ENCODE assay signal across 18 cellular contexts in genomic region chr16:23353440-23353839, GRCh38. TPM values are rescaled to one million over a fixed set of nuclear protein-coding genes. Genes with fewer than 3 reads are reported as not detected.
DNase-seq lines count a peak whose midpoint lies in the region; ATAC-seq, FAIRE-seq and TF ChIP-seq lines count a peak whose summit lies in the region.
"Had no signal": no experiment of that assay in that cellular context is flagged by ENCODE, and none has a peak within 500 bp of the region (broad histone marks: within the 10 kb centered on the region; RNA-seq: fewer than 3 reads in every experiment).

No MANE protein-coding gene starts in this region.

- TF ChIP-seq CTCF in HCT116 (IDR thresholded peaks at IDR 0.05 in 2 of 3, conservative IDR thresholded peaks at IDR 0.05 in 1 of 3; ENCODE audit: borderline replicate concordance in 1 of 3, insufficient read depth in 1 of 3, low read depth in 2 of 3, low read length in 2 of 3): no peak
- no peak for TF ChIP-seq CTCF in MM.1S (IDR thresholded peaks at IDR 0.05; ENCODE audit: low read length)
- no peak for TF ChIP-seq CTCF in GM12878 (IDR thresholded peaks at IDR 0.05 in 2 of 3, conservative IDR thresholded peaks at IDR 0.05 in 1 of 3; ENCODE audit: control insufficient read depth in 2 of 3, extremely low read depth in 1 of 3, insufficient read depth in 1 of 3, low read depth in 3 of 3, low read length in 3 of 3)
- TF ChIP-seq CTCF in sigmoid colon (IDR thresholded peaks at IDR 0.05): no peak
- no peak for TF ChIP-seq CTCF in GM10266 (IDR thresholded peaks at IDR 0.05; ENCODE audit: control insufficient read depth, insufficient read depth, low read depth, missing control alignments)

- no peak overlapping the region for H3K27ac ChIP-seq in HCT116 (ENCODE audit: low read depth, low read length)
- H3K27ac ChIP-seq in MM.1S (ENCODE audit: low read length): peak overlapping the region; percentile 16; the same call in 1 of the 2 replicates
- no peak overlapping the region for H3K27ac ChIP-seq in GM12878 (ENCODE audit: control insufficient read depth, insufficient read depth)
- no peak overlapping the region for H3K27ac ChIP-seq in sigmoid colon
- H3K27ac ChIP-seq: C4-2B had no signal

- H3K9ac ChIP-seq in HCT116 (ENCODE audit: low read length) (no peak overlapping the region), MM.1S (ENCODE audit: low read length) (no peak overlapping the region), GM12878 (ENCODE audit: control insufficient read depth, insufficient read depth, low read length) (no peak overlapping the region)

- TF ChIP-seq EP300 in GM12878 (IDR thresholded peaks at IDR 0.05; ENCODE audit: borderline replicate concordance in 1 of 2, control insufficient read depth in 1 of 2, low read depth in 2 of 2, low read length in 2 of 2): no peak
- no peak for TF ChIP-seq EP300 in sigmoid colon (IDR thresholded peaks at IDR 0.05)

- in situ Hi-C loops in GM12878 (cut with MboI): no loop called here

- POLR2A ChIA-PET in HCT116 (lab: Charles Lee) (no interaction called here), GM12878 (lab: Charles Lee) (interaction anchor here (1.5 kb wide), 1 partner anchor 8 kb away, joined by 3 read pairs; no protein-coding TSS in a partner anchor)

- no peak overlapping the region for H3K4me3 ChIP-seq in HCT116 (replicated peaks in 1 of 2; ENCODE audit: low read depth in 1 of 2, low read length in 2 of 2)
- no peak overlapping the region for H3K4me3 ChIP-seq in MM.1S (ENCODE audit: low read length)
- H3K4me3 ChIP-seq in GM12878: no peak overlapping the region
- H3K4me3 ChIP-seq in sigmoid colon: no peak overlapping the region

- no peaks in the 10 kb centered on the region for H3K36me3 ChIP-seq in HCT116 (ENCODE audit: control insufficient read depth in 1 of 2, insufficient read depth in 2 of 2, low read length in 2 of 2)
- H3K36me3 ChIP-seq in MM.1S (replicated peaks; ENCODE audit: insufficient read depth, low read length): no peaks in the 10 kb centered on the region
- no peaks in the 10 kb centered on the region for H3K36me3 ChIP-seq in GM12878 (ENCODE audit: control insufficient read depth in 2 of 2, insufficient read depth in 2 of 2, low read length in 1 of 2)
- no peaks in the 10 kb centered on the region for H3K36me3 ChIP-seq in sigmoid colon

- H3K79me2 ChIP-seq in HCT116 (ENCODE audit: insufficient read depth, low read length): no peaks in the 10 kb centered on the region
- no peaks in the 10 kb centered on the region for H3K79me2 ChIP-seq in MM.1S (ENCODE audit: low read length)
- no peaks in the 10 kb centered on the region for H3K79me2 ChIP-seq in GM12878 (ENCODE audit: control insufficient read depth, insufficient read depth, low read length)

- TF ChIP-seq POLR2A in HCT116 (IDR thresholded peaks at IDR 0.05; ENCODE audit: borderline replicate concordance, extremely low read depth, insufficient read depth, insufficient read length) (no peak), GM12878 (IDR thresholded peaks at IDR 0.05; ENCODE audit: low read depth, low read length) (no peak), sigmoid colon (IDR thresholded peaks at IDR 0.05) (no peak)

- FAIRE-seq in GM12878 (lab: Jason Lieb, UNC): no peak

- H3K4me1 ChIP-seq in HCT116 (ENCODE audit: control insufficient read depth in 1 of 2, insufficient read depth in 2 of 2, low read length in 2 of 2) (no peaks in the 10 kb centered on the region), MM.1S (ENCODE audit: low read length) (peaks cover 34% of the 10 kb centered on the region), GM12878 (ENCODE audit: control insufficient read depth, insufficient read depth, low read length) (no peaks in the 10 kb centered on the region; the same call in 1 of the 2 replicates), sigmoid colon (no peaks in the 10 kb centered on the region)

- DNase-seq in HCT116 (ENCODE audit: low read depth, low spot score) (no peak), MM.1S (peak; percentile 30), GM12878 (ENCODE audit: low read depth, low spot score) (no peak), sigmoid colon (peak; percentile 41), superior temporal gyrus (ENCODE audit: extremely low spot score) (no peak), NCI-H1105 (lab: John Stamatoyannopoulos, UW) (no peak), GM10266 (ENCODE audit: extremely low spot score) (no peak)
- DNase-seq: AML-193, DND-41, NCI-H1092 treated with DMSO at 0.1 percent for 48 hours, NCI-H2081 treated with DMSO at 0.1 percent for 48 hours, NCI-H510A treated with DMSO at 0.1 percent for 48 hours, NCI-H774, PC-3 had no signal

- no TSS peak for BruUV-seq in HCT116 (replicated peaks; lab: Mats Ljungman, UMichigan)
- BruUV-seq in GM12878 (replicated peaks; lab: Mats Ljungman, UMichigan): no TSS peak

- TF ChIP-seq RAD21 in HCT116 (IDR thresholded peaks at IDR 0.05; ENCODE audit: low read depth): no peak
- no peak for TF ChIP-seq RAD21 in GM12878 (IDR thresholded peaks at IDR 0.05; ENCODE audit: insufficient read depth, low read depth, low read length)

- no peak overlapping the region for H2AFZ ChIP-seq in HCT116 (ENCODE audit: low read depth, low read length, poor library complexity, severe bottlenecking)
- H2AFZ ChIP-seq in MM.1S (ENCODE audit: low read length): no peak overlapping the region
- H2AFZ ChIP-seq in GM12878 (ENCODE audit: control insufficient read depth, low read depth, low read length): no peak overlapping the region

- RAD21 ChIA-PET in HCT116 (lab: Charles Lee; ENCODE audit: low non-redundant PET in 1 of 2, low total read pairs in 2 of 2, uncharacterized antibody in 2 of 2, unreplicated experiment in 2 of 2) (no interaction called here), GM12878 (lab: Charles Lee; ENCODE audit: unreplicated experiment) (no interaction called here)

- SMC1A ChIA-PET in GM12878 (lab: Charles Lee; ENCODE audit: uncharacterized antibody, unreplicated experiment): interaction anchor here (1.3 kb wide), 1 partner anchor 19 kb away, joined by 6 read pairs; no protein-coding TSS in a partner anchor

- CTCF ChIA-PET in HCT116 (lab: Charles Lee): no interaction called here
- CTCF ChIA-PET in GM12878 (lab: Yijun Ruan, JAX): no interaction called here

- no peaks in the 10 kb centered on the region for H3K9me2 ChIP-seq in HCT116 (ENCODE audit: insufficient read depth)
- H3K9me2 ChIP-seq in MM.1S (replicated peaks; ENCODE audit: insufficient read depth, low read length): no peaks in the 10 kb centered on the region

- H4K20me1 ChIP-seq in HCT116 (ENCODE audit: insufficient read depth) (no peaks in the 10 kb centered on the region), MM.1S (ENCODE audit: insufficient read depth, low read length) (no peaks in the 10 kb centered on the region), GM12878 (ENCODE audit: control insufficient read depth, insufficient read depth) (no peaks in the 10 kb centered on the region)

- H3K27me3 ChIP-seq in HCT116 (ENCODE audit: insufficient read depth, low read length) (no peaks in the 10 kb centered on the region), MM.1S (replicated peaks; ENCODE audit: insufficient read depth, low read length) (no peaks in the 10 kb centered on the region), GM12878 (replicated peaks in 1 of 2; ENCODE audit: control insufficient read depth in 2 of 2, insufficient read depth in 2 of 2, low read length in 1 of 2) (no peaks in the 10 kb centered on the region), sigmoid colon (no peaks in the 10 kb centered on the region)

- peak; percentile 63 for ATAC-seq in HCT116
- ATAC-seq in GM12878: peak; percentile 78
- ATAC-seq: PC-3 had no signal

- intact Hi-C loops in HCT116 (cut with micrococcal nuclease) (no loop called here), GM12878 (cut with micrococcal nuclease; ENCODE audit: unreplicated experiment) (no loop called here), sigmoid colon (cut with DNase I) (no loop called here)

- H3K4me2 ChIP-seq in HCT116 (ENCODE audit: low read length): no peak overlapping the region
- no peak overlapping the region for H3K4me2 ChIP-seq in MM.1S (ENCODE audit: low read depth, low read length)
- no peak overlapping the region for H3K4me2 ChIP-seq in GM12878 (ENCODE audit: control insufficient read depth, insufficient read depth)

- no peaks in the 10 kb centered on the region for H3F3A ChIP-seq in MM.1S (ENCODE audit: insufficient read depth, low read length)

- H3K9me3 ChIP-seq in HCT116 (ENCODE audit: control insufficient read depth in 1 of 2, insufficient read depth in 1 of 2, low read depth in 1 of 2, low read length in 2 of 2): no peaks in the 10 kb centered on the region
- H3K9me3 ChIP-seq in MM.1S (replicated peaks; ENCODE audit: insufficient read depth, low read length): no peaks in the 10 kb centered on the region
- no peaks in the 10 kb centered on the region; the same call in 2 of the 3 replicates for H3K9me3 ChIP-seq in GM12878 (replicated peaks; ENCODE audit: control insufficient read depth, insufficient read depth, low read length)
- H3K9me3 ChIP-seq in sigmoid colon: no peaks in the 10 kb centered on the region

TF ChIP-seq in GM12878, 131 proteins besides CTCF, POLR2A, EP300 and RAD21 (continues in another document):
- TF ChIP-seq BRCA1 (IDR thresholded peaks at IDR 0.05; ENCODE audit: low read depth, low read length) (no peak), RBBP5 (conservative IDR thresholded peaks at IDR 0.05) (no peak), GABPA (IDR thresholded peaks at IDR 0.05; ENCODE audit: low read depth) (no peak), CHD4 (IDR thresholded peaks at IDR 0.05) (no peak), HCFC1 (IDR thresholded peaks at IDR 0.05; ENCODE audit: low read length) (no peak)

RNA-seq across cellular contexts. Expression of gene SCNN1B, which starts 51.3 kb away (rescaled TPM):
- total RNA-seq in HCT116 (2021; ENCODE audit: unreplicated experiment) (0.37 TPM), GM12878 (2014; rRNA removed) (0.22 and 0.28 TPM in 2 replicates), GM12878 (2014; rRNA removed; fragmentation: Illumina TruSeq; extraction: Trizol) (0.37 and 0.58 TPM in 2 replicates), GM12878 (2021) (0.49 and 0.80 TPM in 2 replicates), sigmoid colon (1 to 10 TPM; 1.7 to 9.2 (median 5.9) TPM)
- polyA plus RNA-seq in HCT116 (2012): 0.07 and 0.14 TPM in 2 replicates
- total RNA-seq in GM12878 (2013; cell fraction: nucleolus; rRNA removed): 0.98 and 1.5 TPM in 2 replicates
- polyA plus RNA-seq in GM12878 (2011; ENCODE audit: low read depth): 1.3 TPM
- polyA plus RNA-seq in GM12878 (2011; rRNA removed) (0.59 and 1.5 TPM in 2 replicates), GM12878 (2014; fragmentation: Illumina TruSeq; extraction: Trizol) (0.10 and 0.69 TPM in 2 replicates), GM12878 (2014; fragmentation: Nextera tagmentation; extraction: Ambion mirVana) (1 to 10 TPM in 1 of 2 experiments, under 1 TPM in 1; 0.99 to 1.3 TPM), GM12878 (2014; rRNA removed) (0.27 and 0.51 TPM in 2 replicates), GM12878 (2016; fragmentation: Nextera tagmentation; extraction: Ambion mirVana) (under 1 TPM; 0.44 to 0.82 TPM), sigmoid colon (100 to 1,000 TPM in 1 of 3 donors, 10 to 100 TPM in 2; 46.8 to 212 (median 51.3) TPM)
- 1.1 and 1.3 TPM in 2 replicates for polyA plus RNA-seq in GM12878 (2011; cell fraction: cytosol; rRNA removed)
- polyA plus RNA-seq in GM12878 (2011; cell fraction: nucleus; rRNA removed): 2.0 and 2.9 TPM in 2 replicates
- 0.68 and 1.5 TPM in 2 replicates for polyA plus RNA-seq in GM12878 (2012)
- 1.0 and 2.6 TPM in 2 replicates for polyA minus RNA-seq in GM12878 (2011; rRNA and poly(A)+ RNA removed)
- polyA minus RNA-seq in GM12878 (2011; cell fraction: cytosol; rRNA and poly(A)+ RNA removed): 0.94 and 1.2 TPM in 2 replicates
- 0.38 and 0.60 TPM in 2 replicates for polyA minus RNA-seq in GM12878 (2011; cell fraction: nucleus; rRNA and poly(A)+ RNA removed)
- total RNA-seq: G401; H4; T-helper 1 cell treated with Interleukin-12 subunit alpha and Interleukin-12 subunit beta and Interleukin-4 antibody, amounts not matched to agents 30 ng/mL and 1 ng/mL, for 36 hours had no signal

Comparison
In these comparisons a context has a peak if more than half of its experiments do, and no peak if none do; other contexts are left out.
1. DNase-seq: peak in MM.1S (single experiment) and sigmoid colon (single experiment); none in HCT116 (single experiment), GM12878 (single experiment), superior temporal gyrus (single experiment), NCI-H1105 (single experiment) and GM10266 (single experiment).